Comparison of ENCODE assay signal across 11 cellular contexts in the genomic region with DNA sequence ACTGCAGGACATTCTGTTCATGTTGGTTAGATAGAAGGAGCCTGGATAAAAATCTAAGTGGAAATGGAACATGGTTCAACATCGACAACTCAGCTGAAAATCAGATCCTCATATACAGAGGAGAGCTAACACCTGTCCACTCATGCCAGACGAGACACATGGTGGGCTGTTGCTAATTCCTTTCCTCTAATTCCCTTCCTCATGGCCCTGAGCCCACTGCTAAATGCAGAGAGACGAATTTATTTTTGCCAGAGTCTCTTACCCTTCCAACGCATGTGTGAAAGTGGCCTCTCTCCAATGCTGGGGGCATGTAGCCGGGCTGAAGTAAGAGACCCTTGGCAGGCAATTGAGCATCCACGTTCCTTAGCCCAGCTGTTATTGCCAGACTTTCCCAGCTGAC. TPM values are rescaled to one million over a fixed set of nuclear protein-coding genes. Genes with fewer than 3 reads are reported as not detected.
DNase-seq lines count a peak whose midpoint lies in the region; ATAC-seq and TF ChIP-seq lines count a peak whose summit lies in the region.
"Had no signal": no experiment of that assay in that cellular context is flagged by ENCODE, and none has a peak within 500 bp of the region (broad histone marks: within the 10 kb centered on the region; RNA-seq: fewer than 3 reads in every experiment).

No MANE protein-coding gene starts in this region.

- H3K27ac ChIP-seq in BLaER1 treated with 17β-estradiol and CSF1 and Interleukin-3, amounts not matched to agents 10 nM and 100 nM = peak overlapping the region in 8 of 11 experiments; percentile 7 to 50 (median 26); a peak in 9 of 22 replicates
- H3K27ac ChIP-seq in psoas muscle = peak overlapping the region; percentile 95

- H3K4me3 ChIP-seq in BLaER1 treated with 17β-estradiol and CSF1 and Interleukin-3, amounts not matched to agents 10 nM and 100 nM = no peak overlapping the region
- H3K4me3 ChIP-seq in psoas muscle = peak overlapping the region; percentile 8

- peak; percentile 86 for DNase-seq in NCI-H82 (lab: John Stamatoyannopoulos, UW)
- peak; percentile 43 for DNase-seq in glutamatergic neuron
- DNase-seq in psoas muscle = no peak
- DNase-seq in activated T-helper 1 cell treated with anti-CD3 and anti-CD28 coated beads, Interleukin-12 subunit alpha, Interleukin-12 subunit beta, Interleukin-2, Interleukin-4 antibody, amounts not matched to agents 30 ng/mL and 10 ng/mL and 1 ng/mL, durations not matched to agents 14 hours and 24 hours and 36 hours (ENCODE audit: low spot score) = no peak
- no peak for DNase-seq in NCI-H526 (lab: John Stamatoyannopoulos, UW)
- no peak for DNase-seq in activated CD8-positive, alpha-beta T cell treated with anti-CD3 and anti-CD28 coated beads, Interleukin-2, amount 10 ng/mL, durations not matched to agents 7 days and 5 days
- DNase-seq: CD4-positive, alpha-beta T cell; naive B cell; NCI-H774 had no signal

- POLR2A ChIA-PET in activated CD8-positive, alpha-beta T cell treated with anti-CD3 and anti-CD28 coated beads, Interleukin-2, amount 10 ng/mL, durations not matched to agents 7 days and 5 days (lab: Charles Lee) = interaction anchor here (1.3 kb wide), 1 partner anchor 67 kb away, joined by 3 read pairs; no protein-coding TSS in a partner anchor

- peaks cover 19% of the 10 kb centered on the region for H3K9me3 Mint-ChIP-seq in glutamatergic neuron (ENCODE audit: unreplicated experiment)
- H3K9me3 Mint-ChIP-seq in activated T-helper 1 cell treated with anti-CD3 and anti-CD28 coated beads, Interleukin-12 subunit alpha, Interleukin-12 subunit beta, Interleukin-2, Interleukin-4 antibody, amounts not matched to agents 30 ng/mL and 10 ng/mL and 1 ng/mL, durations not matched to agents 14 hours and 24 hours and 36 hours = no peaks in the 10 kb centered on the region
- H3K9me3 Mint-ChIP-seq in activated CD8-positive, alpha-beta T cell treated with anti-CD3 and anti-CD28 coated beads, Interleukin-2, amount 10 ng/mL, durations not matched to agents 7 days and 5 days (ENCODE audit: insufficient read depth) = no peaks in the 10 kb centered on the region
- H3K9me3 Mint-ChIP-seq: CD4-positive, alpha-beta T cell; naive B cell had no signal

- H3K4me1 ChIP-seq in BLaER1 treated with 17β-estradiol and CSF1 and Interleukin-3, amounts not matched to agents 10 nM and 100 nM = peaks cover 28 to 80% (median 40%) of the 10 kb centered on the region in 10 experiments
- H3K4me1 ChIP-seq in psoas muscle = peaks cover 83% of the 10 kb centered on the region

- H3K27me3 Mint-ChIP-seq in glutamatergic neuron (ENCODE audit: unreplicated experiment) = peaks cover 16% of the 10 kb centered on the region
- H3K27me3 Mint-ChIP-seq in activated T-helper 1 cell treated with anti-CD3 and anti-CD28 coated beads, Interleukin-12 subunit alpha, Interleukin-12 subunit beta, Interleukin-2, Interleukin-4 antibody, amounts not matched to agents 30 ng/mL and 10 ng/mL and 1 ng/mL, durations not matched to agents 14 hours and 24 hours and 36 hours (ENCODE audit: insufficient read depth) = no peaks in the 10 kb centered on the region
- H3K27me3 Mint-ChIP-seq in activated CD8-positive, alpha-beta T cell treated with anti-CD3 and anti-CD28 coated beads, Interleukin-2, amount 10 ng/mL, durations not matched to agents 7 days and 5 days (ENCODE audit: low read depth) = no peaks in the 10 kb centered on the region
- H3K27me3 Mint-ChIP-seq: CD4-positive, alpha-beta T cell; naive B cell had no signal

- H3K36me3 Mint-ChIP-seq in glutamatergic neuron (ENCODE audit: unreplicated experiment) = peaks cover 9% of the 10 kb centered on the region
- peaks cover 26% of the 10 kb centered on the region for H3K36me3 Mint-ChIP-seq in activated T-helper 1 cell treated with anti-CD3 and anti-CD28 coated beads, Interleukin-12 subunit alpha, Interleukin-12 subunit beta, Interleukin-2, Interleukin-4 antibody, amounts not matched to agents 30 ng/mL and 10 ng/mL and 1 ng/mL, durations not matched to agents 14 hours and 24 hours and 36 hours (ENCODE audit: low read depth)
- H3K36me3 Mint-ChIP-seq in activated CD8-positive, alpha-beta T cell treated with anti-CD3 and anti-CD28 coated beads, Interleukin-2, amount 10 ng/mL, durations not matched to agents 7 days and 5 days (ENCODE audit: low read depth) = peaks cover 30% of the 10 kb centered on the region

- intact Hi-C loops in psoas muscle (cut with DNase I) = no loop called here
- intact Hi-C loops in activated T-helper 1 cell treated with anti-CD3 and anti-CD28 coated beads, Interleukin-12 subunit alpha, Interleukin-12 subunit beta, Interleukin-2, Interleukin-4 antibody, amounts not matched to agents 30 ng/mL and 10 ng/mL and 1 ng/mL, durations not matched to agents 14 hours and 24 hours and 36 hours (cut with micrococcal nuclease) = no loop called here

- CTCF ChIA-PET in activated CD8-positive, alpha-beta T cell treated with anti-CD3 and anti-CD28 coated beads, Interleukin-2, amount 10 ng/mL, durations not matched to agents 7 days and 5 days (lab: Charles Lee) = interaction anchor here (0.8 to 2.5 kb wide), 8 partner anchors 11 to 85 kb away, joined by 3 to 16 read pairs (median 4); no protein-coding TSS in a partner anchor

- H3K27ac Mint-ChIP-seq in glutamatergic neuron (ENCODE audit: unreplicated experiment) = peak overlapping the region; percentile 96
- no peak overlapping the region for H3K27ac Mint-ChIP-seq in activated T-helper 1 cell treated with anti-CD3 and anti-CD28 coated beads, Interleukin-12 subunit alpha, Interleukin-12 subunit beta, Interleukin-2, Interleukin-4 antibody, amounts not matched to agents 30 ng/mL and 10 ng/mL and 1 ng/mL, durations not matched to agents 14 hours and 24 hours and 36 hours
- no peak overlapping the region for H3K27ac Mint-ChIP-seq in activated CD8-positive, alpha-beta T cell treated with anti-CD3 and anti-CD28 coated beads, Interleukin-2, amount 10 ng/mL, durations not matched to agents 7 days and 5 days
- H3K27ac Mint-ChIP-seq: CD4-positive, alpha-beta T cell had no signal

- H3K4me2 ChIP-seq in BLaER1 treated with 17β-estradiol and CSF1 and Interleukin-3, amounts not matched to agents 10 nM and 100 nM = peak overlapping the region; percentile 56 to 83 (median 74)

- H3K9ac ChIP-seq in BLaER1 treated with 17β-estradiol and CSF1 and Interleukin-3, amounts not matched to agents 10 nM and 100 nM = peak overlapping the region in 8 of 11 experiments; percentile 31 to 47 (median 40); a peak in 10 of 22 replicates

- H3K27me3 ChIP-seq in BLaER1 treated with 17β-estradiol and CSF1 and Interleukin-3, amounts not matched to agents 10 nM and 100 nM = no peaks in the 10 kb centered on the region
- no peaks in the 10 kb centered on the region for H3K27me3 ChIP-seq in psoas muscle (ENCODE audit: insufficient read depth in 3 of 3, low read length in 2 of 3)

- no peak for TF ChIP-seq CTCF in glutamatergic neuron (IDR thresholded peaks at IDR 0.05; ENCODE audit: partially characterized antibody, unreplicated experiment)
- TF ChIP-seq CTCF in psoas muscle (IDR thresholded peaks at IDR 0.05) = no peak

- H4K20me1 ChIP-seq in BLaER1 treated with 17β-estradiol and CSF1 and Interleukin-3, amounts not matched to agents 10 nM and 100 nM = peaks cover 31 to 100% (median 53%) of the 10 kb centered on the region in 11 experiments

- H3K4me1 Mint-ChIP-seq in glutamatergic neuron (ENCODE audit: low read depth, unreplicated experiment) = peaks cover 70% of the 10 kb centered on the region
- peaks cover 18% of the 10 kb centered on the region for H3K4me1 Mint-ChIP-seq in activated T-helper 1 cell treated with anti-CD3 and anti-CD28 coated beads, Interleukin-12 subunit alpha, Interleukin-12 subunit beta, Interleukin-2, Interleukin-4 antibody, amounts not matched to agents 30 ng/mL and 10 ng/mL and 1 ng/mL, durations not matched to agents 14 hours and 24 hours and 36 hours (ENCODE audit: low read depth)
- peaks cover 19% of the 10 kb centered on the region for H3K4me1 Mint-ChIP-seq in activated CD8-positive, alpha-beta T cell treated with anti-CD3 and anti-CD28 coated beads, Interleukin-2, amount 10 ng/mL, durations not matched to agents 7 days and 5 days (ENCODE audit: low read depth)

- ATAC-seq in psoas muscle = peak; percentile 12 to 48 (median 30)
- no peak for ATAC-seq in activated CD8-positive, alpha-beta T cell treated with anti-CD3 and anti-CD28 coated beads, Interleukin-2, amount 10 ng/mL, durations not matched to agents 7 days and 5 days
- ATAC-seq in GM19397 (IDR thresholded peaks at IDR 0.05; ENCODE audit: unreplicated experiment) = no peak

- peak overlapping the region; percentile 55 for H3K4me3 Mint-ChIP-seq in glutamatergic neuron (ENCODE audit: unreplicated experiment)
- no peak overlapping the region for H3K4me3 Mint-ChIP-seq in activated T-helper 1 cell treated with anti-CD3 and anti-CD28 coated beads, Interleukin-12 subunit alpha, Interleukin-12 subunit beta, Interleukin-2, Interleukin-4 antibody, amounts not matched to agents 30 ng/mL and 10 ng/mL and 1 ng/mL, durations not matched to agents 14 hours and 24 hours and 36 hours
- no peak overlapping the region for H3K4me3 Mint-ChIP-seq in activated CD8-positive, alpha-beta T cell treated with anti-CD3 and anti-CD28 coated beads, Interleukin-2, amount 10 ng/mL, durations not matched to agents 7 days and 5 days
- H3K4me3 Mint-ChIP-seq: CD4-positive, alpha-beta T cell had no signal

- WGBS in psoas muscle, 3 donors = 24 to 27% (median 25%) methylated on average over 6 of the region's 6 CpGs

- H3K36me3 ChIP-seq in BLaER1 treated with 17β-estradiol and CSF1 and Interleukin-3, amounts not matched to agents 10 nM and 100 nM = peaks cover 35 to 86% (median 46%) of the 10 kb centered on the region in 11 experiments
- H3K36me3 ChIP-seq in psoas muscle (ENCODE audit: insufficient read depth in 1 of 2, low read depth in 1 of 2) = peaks cover 13 to 30% of the 10 kb centered on the region in 2 donors

- H3K9me3 ChIP-seq in BLaER1 treated with 17β-estradiol and CSF1 and Interleukin-3, amounts not matched to agents 10 nM and 100 nM (replicated peaks in 1 of 11) = no peaks in the 10 kb centered on the region
- no peaks in the 10 kb centered on the region for H3K9me3 ChIP-seq in psoas muscle

RNA-seq across cellular contexts. Expression of a gene that starts 28.8 kb away (rescaled TPM):
- total RNA-seq in glutamatergic neuron (ENCODE audit: unreplicated experiment) = 285 TPM
- total RNA-seq in psoas muscle = 10 to 100 TPM; 32.4 to 67.1 (median 59.2) TPM
- polyA plus RNA-seq in psoas muscle = 10 to 100 TPM; 16.9 to 40.5 (median 19.4) TPM
- total RNA-seq in activated T-helper 1 cell treated with anti-CD3 and anti-CD28 coated beads, Interleukin-12 subunit alpha, Interleukin-12 subunit beta, Interleukin-2, Interleukin-4 antibody, amounts not matched to agents 30 ng/mL and 10 ng/mL and 1 ng/mL, durations not matched to agents 14 hours and 24 hours and 36 hours = 46.1 and 49.7 TPM in 2 replicates
- total RNA-seq in activated CD8-positive, alpha-beta T cell treated with anti-CD3 and anti-CD28 coated beads, Interleukin-2, amount 10 ng/mL, durations not matched to agents 7 days and 5 days = 10 to 100 TPM; 66.3 to 69.2 TPM

Comparison
In these comparisons a context has a peak if more than half of its experiments do, and no peak if none do; other contexts are left out.
1. DNase-seq: peak in NCI-H82 (single experiment) and glutamatergic neuron (single experiment); none in psoas muscle (0 of 2), activated T-helper 1 cell treated with anti-CD3 and anti-CD28 coated beads, Interleukin-12 subunit alpha, Interleukin-12 subunit beta, Interleukin-2, Interleukin-4 antibody, amounts not matched to agents 30 ng/mL and 10 ng/mL and 1 ng/mL, durations not matched to agents 14 hours and 24 hours and 36 hours (single experiment), NCI-H526 (0 of 2) and activated CD8-positive, alpha-beta T cell treated with anti-CD3 and anti-CD28 coated beads, Interleukin-2, amount 10 ng/mL, durations not matched to agents 7 days and 5 days (single experiment).
2. ATAC-seq: peak in psoas muscle (4 of 4); none in activated CD8-positive, alpha-beta T cell treated with anti-CD3 and anti-CD28 coated beads, Interleukin-2, amount 10 ng/mL, durations not matched to agents 7 days and 5 days (single experiment) and GM19397 (single experiment).